In genomic region chr1:226473325-226473724, GRCh38 we compare ENCODE assay signal across 21 cellular contexts.
"Had no signal": no experiment of that assay in that cellular context is flagged by ENCODE, and none has a peak within 500 bp of the region (broad histone marks: within the 10 kb centered on the region; RNA-seq: fewer than 3 reads in every experiment).

No MANE protein-coding gene starts in this region.

- H3K4me3 Mint-ChIP-seq: IgD-negative memory B cell had no signal

- H3K27ac ChIP-seq: HL-60, KMS-11, RWPE1, SJCRH30 had no signal

- H3K36me3 Mint-ChIP-seq: IgD-negative memory B cell had no signal

- H3K4me3 ChIP-seq: K562, SJCRH30 had no signal

- H3K4me1 ChIP-seq: SJCRH30 had no signal

- DNase-seq: Kasumi-1, MM.1S, NCI-H1092 treated with DMSO at 0.1 percent for 48 hours, NCI-H1436, NCI-H187, NCI-H2029, NCI-H2081 treated with DMSO at 0.1 percent for 48 hours, NCI-H2171, NCI-H226, NCI-H446, NCI-H510A, NCI-H524 treated with DMSO at 0.1 percent for 48 hours, NCI-H69, NCI-H774, SHP77 treated with DMSO at 0.1 percent for 48 hours, SJCRH30 had no signal

- H3K27me3 ChIP-seq: SJCRH30 had no signal

- ATAC-seq: K562 had no signal
